20 cellular contexts compared by ENCODE assay signal in the genomic region with DNA sequence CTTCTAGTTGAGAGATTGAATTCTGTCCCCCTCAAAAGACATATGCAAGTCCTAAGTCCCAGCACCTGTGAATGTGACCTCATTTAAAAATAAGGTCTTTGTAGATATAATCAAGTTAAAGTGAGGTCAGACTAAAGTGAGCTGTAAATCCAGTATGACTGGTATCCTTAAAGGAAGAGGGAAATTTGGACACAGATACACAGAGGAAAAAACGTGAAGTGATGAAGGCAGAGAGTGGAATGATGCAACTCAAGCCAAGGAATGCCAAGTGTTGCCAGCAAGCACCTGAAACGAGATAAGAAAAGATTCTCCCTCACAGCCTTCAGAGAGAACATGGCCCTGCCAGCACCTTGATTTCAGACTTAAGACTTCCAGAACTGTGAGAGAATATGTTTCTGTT.
"Had no signal": no experiment of that assay in that cellular context is flagged by ENCODE, and none has a peak within 500 bp of the region (broad histone marks: within the 10 kb centered on the region; RNA-seq: fewer than 3 reads in every experiment).

No MANE protein-coding gene starts in this region.

- H3K4me1 ChIP-seq: breast epithelium had no signal

- H3K4me3 ChIP-seq: breast epithelium had no signal

- H3K27me3 ChIP-seq: breast epithelium had no signal

- H3K36me3 ChIP-seq: breast epithelium had no signal

- ATAC-seq: Right ventricle myocardium inferior, T-helper 17 cell had no signal

- H3K27ac ChIP-seq: breast epithelium had no signal

- DNase-seq: activated B cell treated with CpG ODN at 0.5 μM for 24 hours; activated CD4-positive, alpha-beta T cell treated with anti-CD3 and anti-CD28 coated beads for 1 hour; activated CD4-positive, alpha-beta T cell treated with anti-CD3 and anti-CD28 coated beads, Interleukin-2, amount 50 U/mL, for 48 hours; activated CD8-positive, alpha-beta memory T cell treated with anti-CD3 and anti-CD28 coated beads, Interleukin-2, amount 50 U/mL, for 4 hours; activated naive CD4-positive, alpha-beta T cell treated with anti-CD3 and anti-CD28 coated beads, Interleukin-2, amount 50 U/mL, for 16 hours; activated T-cell treated with anti-CD3 and anti-CD28 coated beads, Interleukin-2, amount 50 U/mL, for 1 hour; central memory CD4-positive, alpha-beta T cell; NCI-H1092; NCI-H1417; NCI-H1930; NCI-H2171; NCI-H345; NCI-H510A; NCI-H526 treated with DMSO at 0.1 percent for 48 hours; NCI-H82; RPMI8226; T-helper 17 cell; T-helper 9 cell had no signal
